10 cellular contexts compared by ENCODE assay signal in genomic region chr7:97016392-97017196, GRCh38. TPM values are rescaled to one million over a fixed set of nuclear protein-coding genes. Genes with fewer than 3 reads are reported as not detected.
A peak's percentile ranks its signal among the peaks of the same experiment; 100 is the strongest.
DNase-seq lines count a peak whose midpoint lies in the region; ATAC-seq and TF ChIP-seq lines count a peak whose summit lies in the region.
"Had no signal": no experiment of that assay in that cellular context is flagged by ENCODE, and none has a peak within 500 bp of the region (broad histone marks: within the 10 kb centered on the region; RNA-seq: fewer than 3 reads in every experiment).

No MANE protein-coding gene starts in this region.

- ATAC-seq in GM18505 (IDR thresholded peaks at IDR 0.05; ENCODE audit: unreplicated experiment) = no peak

- H3K4me2 ChIP-seq in Karpas-422 (ENCODE audit: low read depth, low read length, poor library complexity, severe bottlenecking) = no peak overlapping the region

- TF ChIP-seq CTCF in endodermal cell (conservative IDR thresholded peaks at IDR 0.05) = peak; percentile 60

- no peaks in the 10 kb centered on the region for H4K20me1 ChIP-seq in Karpas-422 (ENCODE audit: insufficient read depth, low read depth, low read length)

- DNase-seq in DMS 273 (lab: John Stamatoyannopoulos, UW; ENCODE audit: unreplicated experiment) = peak; percentile 84
- no peak for DNase-seq in DMS 273 treated with DMSO at 0.1 percent for 48 hours (lab: John Stamatoyannopoulos, UW)
- DNase-seq in NCI-H510A (lab: John Stamatoyannopoulos, UW) = peak; percentile 60
- peak; percentile 93 for DNase-seq in endodermal cell
- peak; percentile 84 for DNase-seq in retina
- no peak for DNase-seq in NAMALWA (ENCODE audit: low spot score)
- DNase-seq in Karpas-422 = no peak
- DNase-seq: 8988T, activated gamma-delta T cell had no signal

- H3K27ac Mint-ChIP-seq in endodermal cell = no peak overlapping the region

- no peaks in the 10 kb centered on the region for H3K36me3 Mint-ChIP-seq in endodermal cell (ENCODE audit: low read depth)

- TF ChIP-seq POLR2A in GM18505 (IDR thresholded peaks at IDR 0.05; ENCODE audit: borderline replicate concordance, extremely low read depth, insufficient read depth, insufficient read length) = no peak

- H3K4me3 ChIP-seq in endodermal cell (ENCODE audit: low read length) (peak overlapping the region; percentile 71), Karpas-422 (ENCODE audit: low read length) (no peak overlapping the region)

- no peak overlapping the region for H2AFZ ChIP-seq in Karpas-422 (ENCODE audit: low read length)

- peaks cover 3% of the 10 kb centered on the region for H3K4me1 ChIP-seq in endodermal cell (ENCODE audit: control insufficient read depth, insufficient read depth, low read length)
- no peaks in the 10 kb centered on the region for H3K4me1 ChIP-seq in Karpas-422 (ENCODE audit: low read length)

- H3K36me3 ChIP-seq in endodermal cell (ENCODE audit: control insufficient read depth, insufficient read depth, low read length) (no peaks in the 10 kb centered on the region), Karpas-422 (ENCODE audit: insufficient read depth, low read length) (no peaks in the 10 kb centered on the region)

- H3K9me2 ChIP-seq in Karpas-422 (replicated peaks; ENCODE audit: insufficient read depth, low read length) = no peaks in the 10 kb centered on the region

- peak overlapping the region; percentile 60 for H3K4me3 Mint-ChIP-seq in endodermal cell

- H3K9me3 ChIP-seq in endodermal cell (ENCODE audit: control insufficient read depth, low read length) = no peaks in the 10 kb centered on the region
- no peaks in the 10 kb centered on the region for H3K9me3 ChIP-seq in Karpas-422 (ENCODE audit: low read length)

- peaks cover 100% of the 10 kb centered on the region for H3K27me3 ChIP-seq in endodermal cell (ENCODE audit: control insufficient read depth, insufficient read depth, low read length, poor library complexity, severe bottlenecking)
- no peaks in the 10 kb centered on the region for H3K27me3 ChIP-seq in Karpas-422 (ENCODE audit: low read length)

- H3K9me3 Mint-ChIP-seq in endodermal cell = no peaks in the 10 kb centered on the region

- no peaks in the 10 kb centered on the region for H3K79me2 ChIP-seq in Karpas-422 (ENCODE audit: low read length)

- no peak overlapping the region for H3K9ac ChIP-seq in endodermal cell (ENCODE audit: extremely low read depth, low read length, poor library complexity, severe bottlenecking)
- H3K9ac ChIP-seq in Karpas-422 (ENCODE audit: low read length) = no peak overlapping the region

- H3K27ac ChIP-seq in endodermal cell (ENCODE audit: low read depth, low read length) (no peak overlapping the region), Karpas-422 (ENCODE audit: low read length) (no peak overlapping the region)

- H3K4me1 Mint-ChIP-seq in endodermal cell = peaks cover 28% of the 10 kb centered on the region

- WGBS in endodermal cell (ENCODE audit: insufficient coverage in 1 of 2, insufficient read length in 1 of 2), 2 experiments = 0 to 1% methylated on average over 14 to 54 of the region's 55 CpGs

- H3K27me3 Mint-ChIP-seq in endodermal cell (ENCODE audit: insufficient read depth) = peaks cover 100% of the 10 kb centered on the region

RNA-seq across cellular contexts. Expression of gene DLX5, which starts 8.0 kb away (rescaled TPM):
- total RNA-seq in endodermal cell = not detected
- 1.7 TPM for polyA plus RNA-seq in endodermal cell (2013, experiment 1 of 2)
- 1.7 TPM for polyA plus RNA-seq in endodermal cell (2013, experiment 2 of 2)
- not detected in 2 replicates for total RNA-seq in Karpas-422 (2014; rRNA removed; shearing (Covaris generic); ENCODE audit: low replicate concordance)

RNA-seq across cellular contexts. Expression of gene DLX6, which starts 11.2 kb away (rescaled TPM):
- not detected for total RNA-seq in endodermal cell
- polyA plus RNA-seq in endodermal cell (2013, experiment 1 of 2) = 0.50 TPM
- 0.66 TPM for polyA plus RNA-seq in endodermal cell (2013, experiment 2 of 2)
- total RNA-seq in Karpas-422 (2014; rRNA removed; shearing (Covaris generic); ENCODE audit: low replicate concordance) = not detected in 2 replicates

Comparison
In these comparisons a context has a peak if more than half of its experiments do, and no peak if none do; other contexts are left out.
1. DNase-seq: peak in DMS 273 (single experiment), NCI-H510A (single experiment), endodermal cell (single experiment) and retina (single experiment); none in DMS 273 treated with DMSO at 0.1 percent for 48 hours (single experiment), NAMALWA (single experiment) and Karpas-422 (single experiment).